Comparison of ENCODE assay signal across 21 cellular contexts in genomic region chr7:137258552-137258951, GRCh38.
"Had no signal": no experiment of that assay in that cellular context is flagged by ENCODE, and none has a peak within 500 bp of the region (broad histone marks: within the 10 kb centered on the region; RNA-seq: fewer than 3 reads in every experiment).

No MANE protein-coding gene starts in this region.

- DNase-seq: effector CD4-positive, alpha-beta T cell; foreskin melanocyte; immature natural killer cell; left ventricle myocardium inferior; mesenchymal stem cell; naive B cell; psoas muscle; retina; spleen; stimulated activated CD4-positive, alpha-beta T cell treated with anti-CD3 and anti-CD28 coated beads, Interleukin-15, amount 100 ng/mL, for 24 hours; stimulated activated CD4-positive, alpha-beta T cell treated with anti-CD3 and anti-CD28 coated beads, Interleukin-1b, Interleukin-23, amount 100 ng/mL, for 48 hours; stimulated activated CD4-positive, alpha-beta T cell treated with anti-CD3 and anti-CD28 coated beads, Interleukin-4, amount 100 ng/mL, for 24 hours; tibial artery; upper lobe of right lung had no signal

- H3K4me3 ChIP-seq: coronary artery, left ventricle myocardium inferior, lung, psoas muscle, spleen, tibial artery, upper lobe of right lung, vagina had no signal

- H3K4me1 ChIP-seq: left ventricle myocardium inferior, psoas muscle, spleen, tibial artery, upper lobe of right lung, vagina had no signal

- H2AFZ ChIP-seq: parathyroid adenoma had no signal

- H3K79me2 ChIP-seq: parathyroid adenoma had no signal

- H3K27ac ChIP-seq: coronary artery, left ventricle myocardium inferior, parathyroid adenoma, psoas muscle, spleen, tibial artery, upper lobe of right lung, vagina had no signal

- H3K4me3 Mint-ChIP-seq: immature natural killer cell; naive B cell; nephron; stimulated activated memory B cell treated with anti-CD40 and anti-IgM and Interleukin-4, amounts not matched to agents 10 μg/mL and 1 μg/mL and 100 μg/mL, for 72 hours; stimulated activated naive CD8-positive, alpha-beta T cell treated with anti-CD3 and anti-CD28 coated beads, Interleukin-15, Interleukin-2, amounts not matched to agents 100 ng/mL and 50 ng/mL, for 24 hours had no signal

- H3K4me1 Mint-ChIP-seq: immature natural killer cell; naive B cell; nephron; stimulated activated memory B cell treated with anti-CD40 and anti-IgM and Interleukin-4, amounts not matched to agents 10 μg/mL and 1 μg/mL and 100 μg/mL, for 72 hours had no signal

- H3K27ac Mint-ChIP-seq: immature natural killer cell; naive B cell; nephron; stimulated activated memory B cell treated with anti-CD40 and anti-IgM and Interleukin-4, amounts not matched to agents 10 μg/mL and 1 μg/mL and 100 μg/mL, for 72 hours; stimulated activated naive CD8-positive, alpha-beta T cell treated with anti-CD3 and anti-CD28 coated beads, Interleukin-15, Interleukin-2, amounts not matched to agents 100 ng/mL and 50 ng/mL, for 24 hours had no signal

- H3K27me3 ChIP-seq: spleen, tibial artery, upper lobe of right lung, vagina had no signal

- H3K9ac ChIP-seq: parathyroid adenoma had no signal

- H3K36me3 ChIP-seq: left ventricle myocardium inferior, spleen, tibial artery, upper lobe of right lung, vagina had no signal

- H3K9me3 Mint-ChIP-seq: stimulated activated naive CD8-positive, alpha-beta T cell treated with anti-CD3 and anti-CD28 coated beads, Interleukin-15, Interleukin-2, amounts not matched to agents 100 ng/mL and 50 ng/mL, for 24 hours had no signal

- H3K36me3 Mint-ChIP-seq: immature natural killer cell; naive B cell; stimulated activated memory B cell treated with anti-CD40 and anti-IgM and Interleukin-4, amounts not matched to agents 10 μg/mL and 1 μg/mL and 100 μg/mL, for 72 hours had no signal

- H3K27me3 Mint-ChIP-seq: naive B cell; stimulated activated memory B cell treated with anti-CD40 and anti-IgM and Interleukin-4, amounts not matched to agents 10 μg/mL and 1 μg/mL and 100 μg/mL, for 72 hours; stimulated activated naive CD8-positive, alpha-beta T cell treated with anti-CD3 and anti-CD28 coated beads, Interleukin-15, Interleukin-2, amounts not matched to agents 100 ng/mL and 50 ng/mL, for 24 hours had no signal

- H3K9me3 ChIP-seq: left ventricle myocardium inferior, psoas muscle, tibial artery, upper lobe of right lung, vagina had no signal
